ENCODE assay signal across 8 cellular contexts in genomic region chr14:22830329-22831010, GRCh38. TPM values are rescaled to one million over a fixed set of nuclear protein-coding genes. Genes with fewer than 3 reads are reported as not detected.
A peak's percentile ranks its signal among the peaks of the same experiment; 100 is the strongest.
DNase-seq lines count a peak whose midpoint lies in the region; ATAC-seq lines count a peak whose summit lies in the region.

No MANE protein-coding gene starts in this region.

- H2BK15ac ChIP-seq in neuronal stem cell (ENCODE audit: low read length): no peak overlapping the region

- peaks cover 23 to 31% (median 27%) of the 10 kb centered on the region in 3 donors for H3K4me1 Mint-ChIP-seq in CD8-positive, alpha-beta memory T cell

- peaks cover 10% of the 10 kb centered on the region for H3K4me1 ChIP-seq in CD8-positive, alpha-beta memory T cell (ENCODE audit: insufficient read depth, low read length)
- H3K4me1 ChIP-seq in endocrine pancreas (ENCODE audit: control insufficient read depth, insufficient read depth, low read length) (peaks cover 3% of the 10 kb centered on the region), neuronal stem cell (ENCODE audit: control insufficient read depth in 2 of 2, insufficient read depth in 1 of 2, low read depth in 1 of 2, low read length in 2 of 2) (peaks cover 3 to 5% of the 10 kb centered on the region in 2 donors)

- no peak overlapping the region for H4K91ac ChIP-seq in neuronal stem cell (ENCODE audit: low read depth, low read length, poor library complexity)

- H2AK5ac ChIP-seq in neuronal stem cell (ENCODE audit: low read depth, low read length): no peak overlapping the region

- peak overlapping the region; percentile 96 for H3K9ac ChIP-seq in endocrine pancreas (ENCODE audit: control insufficient read depth, insufficient read depth, low read length)
- no peak overlapping the region for H3K9ac ChIP-seq in neuronal stem cell (ENCODE audit: low read depth, low read length, poor library complexity)

- no peak overlapping the region for H3K14ac ChIP-seq in neuronal stem cell (ENCODE audit: low read length)

- CTCF ChIA-PET in CD8-positive, alpha-beta memory T cell (lab: Charles Lee): interaction anchor here (0.9 to 8.2 kb wide), 4 partner anchors 11 to 260 kb away, joined by 3 to 66 read pairs (median 6); no protein-coding TSS in a partner anchor

- peaks cover 4 to 39% (median 11%) of the 10 kb centered on the region in 3 donors for H3K36me3 Mint-ChIP-seq in CD8-positive, alpha-beta memory T cell

- no peak for DNase-seq in CD8-positive, alpha-beta memory T cell
- DNase-seq in NCI-H82 treated with DMSO at 0.1 percent for 48 hours (lab: John Stamatoyannopoulos, UW; ENCODE audit: unreplicated experiment) (peak; percentile 22), neuronal stem cell (ENCODE audit: low spot score) (no peak), kidney glomerular epithelial cell (lab: John Stamatoyannopoulos, UW) (no peak), anterior cingulate cortex (lab: John Stamatoyannopoulos, UW) (no peak)

- POLR2A ChIA-PET in CD8-positive, alpha-beta memory T cell (lab: Charles Lee): interaction anchor here (0.6 to 1.6 kb wide), 5 partner anchors 9 to 229 kb away, joined by 3 to 5 read pairs (median 4); partner anchors contain the start of gene OXA1L

- H3K23ac ChIP-seq in neuronal stem cell (ENCODE audit: low read depth, low read length, poor library complexity): no peak overlapping the region

- H3K4me3 ChIP-seq in CD8-positive, alpha-beta memory T cell (ENCODE audit: low read length): peak overlapping the region; percentile 95
- H3K4me3 ChIP-seq in endocrine pancreas (ENCODE audit: control insufficient read depth, insufficient read depth, low read length): peak overlapping the region; percentile 15
- peak overlapping the region; percentile 89 to 95 for H3K4me3 ChIP-seq in neuronal stem cell (ENCODE audit: low read length in 2 of 2)

- H3K36me3 ChIP-seq in CD8-positive, alpha-beta memory T cell (ENCODE audit: insufficient read depth, low read length): peaks cover 13% of the 10 kb centered on the region
- H3K36me3 ChIP-seq in endocrine pancreas (ENCODE audit: control insufficient read depth, insufficient read depth, low read length): no peaks in the 10 kb centered on the region
- peaks cover 11 to 40% of the 10 kb centered on the region in 2 donors for H3K36me3 ChIP-seq in neuronal stem cell (replicated peaks in 1 of 2; ENCODE audit: control insufficient read depth in 2 of 2, insufficient read depth in 2 of 2, low read length in 2 of 2)

- no peak overlapping the region for H3K18ac ChIP-seq in neuronal stem cell (ENCODE audit: low read length)

- no CpG with 5 or more reads among the region's 6 CpGs for WGBS in neuronal stem cell (ENCODE audit: extremely low coverage in 2 of 2, insufficient read length in 2 of 2, insufficient replicate concordance in 1 of 2), 2 donors

- H4K8ac ChIP-seq in neuronal stem cell (ENCODE audit: low read depth, low read length): no peak overlapping the region

- H3K9me3 Mint-ChIP-seq in CD8-positive, alpha-beta memory T cell: no peaks in the 10 kb centered on the region

- peak overlapping the region; percentile 89 to 95 (median 91) for H3K4me3 Mint-ChIP-seq in CD8-positive, alpha-beta memory T cell

- ATAC-seq in HG03457 (IDR thresholded peaks at IDR 0.05; ENCODE audit: unreplicated experiment): no peak
- ATAC-seq in HG02938 (IDR thresholded peaks at IDR 0.05; ENCODE audit: unreplicated experiment): no peak

- H2BK12ac ChIP-seq in neuronal stem cell (ENCODE audit: low read length): no peak overlapping the region

- H3K27me3 Mint-ChIP-seq in CD8-positive, alpha-beta memory T cell: peaks cover 9% of the 10 kb centered on the region in 2 donors

- H3K4ac ChIP-seq in neuronal stem cell (ENCODE audit: low read length): no peak overlapping the region

- no peak overlapping the region for H2BK5ac ChIP-seq in neuronal stem cell (ENCODE audit: low read length)

- no peaks in the 10 kb centered on the region for H3K27me3 ChIP-seq in CD8-positive, alpha-beta memory T cell (ENCODE audit: insufficient read depth, low read length, poor library complexity, severe bottlenecking)
- H3K27me3 ChIP-seq in endocrine pancreas (ENCODE audit: control insufficient read depth, insufficient read depth, low read length) (peaks cover 4% of the 10 kb centered on the region), neuronal stem cell (ENCODE audit: control insufficient read depth in 3 of 3, insufficient read depth in 3 of 3, low read depth in 1 of 3, low read length in 3 of 3) (no peaks in the 10 kb centered on the region)

- H3K27ac ChIP-seq in CD8-positive, alpha-beta memory T cell (ENCODE audit: low read depth, low read length): peak overlapping the region; percentile 91
- no peak overlapping the region for H3K27ac ChIP-seq in neuronal stem cell (replicated peaks; ENCODE audit: low read length)

- no peaks in the 10 kb centered on the region for H3K9me3 ChIP-seq in CD8-positive, alpha-beta memory T cell (ENCODE audit: low read length)
- no peaks in the 10 kb centered on the region for H3K9me3 ChIP-seq in endocrine pancreas (ENCODE audit: control insufficient read depth, low read length)
- no peaks in the 10 kb centered on the region for H3K9me3 ChIP-seq in neuronal stem cell (replicated peaks in 1 of 2; ENCODE audit: control insufficient read depth in 2 of 2, insufficient read depth in 1 of 2, low read depth in 1 of 2, low read length in 2 of 2)

- H3K79me1 ChIP-seq in neuronal stem cell (ENCODE audit: low read depth, low read length): peaks cover 3% of the 10 kb centered on the region

- peak overlapping the region; percentile 86 to 98 (median 95) for H3K27ac Mint-ChIP-seq in CD8-positive, alpha-beta memory T cell

- peak overlapping the region; percentile 97 for H2AFZ ChIP-seq in neuronal stem cell (ENCODE audit: low read length)

- peak overlapping the region; percentile 83 for H3K4me2 ChIP-seq in neuronal stem cell (ENCODE audit: insufficient read depth, low read length, poor library complexity, severe bottlenecking)

- H2BK120ac ChIP-seq in neuronal stem cell (ENCODE audit: low read depth, low read length): no peak overlapping the region

RNA-seq across cellular contexts. Expression of gene MRPL52, which starts 0.8 kb away (rescaled TPM):
- 100 to 1,000 TPM; 181 to 185 TPM for total RNA-seq in CD8-positive, alpha-beta memory T cell
- polyA plus RNA-seq in CD8-positive, alpha-beta memory T cell: 139 TPM
- 193 TPM for polyA plus RNA-seq in neuronal stem cell (2013, experiment 1 of 2)
- 197 TPM for polyA plus RNA-seq in neuronal stem cell (2013, experiment 2 of 2)

RNA-seq across cellular contexts. Expression of gene MMP14, which starts 5.9 kb away (rescaled TPM):
- 1 to 10 TPM; 1.4 to 1.7 TPM for total RNA-seq in CD8-positive, alpha-beta memory T cell
- polyA plus RNA-seq in CD8-positive, alpha-beta memory T cell: not detected
- polyA plus RNA-seq in neuronal stem cell (2013, experiment 1 of 2): 34.0 TPM
- polyA plus RNA-seq in neuronal stem cell (2013, experiment 2 of 2): 34.3 TPM

RNA-seq across cellular contexts. Expression of gene SLC7A7, which starts 15.2 kb away (rescaled TPM):
- total RNA-seq in CD8-positive, alpha-beta memory T cell: under 1 TPM; 0.70 to 0.75 TPM
- not detected for polyA plus RNA-seq in CD8-positive, alpha-beta memory T cell
- polyA plus RNA-seq in neuronal stem cell (2013, experiment 1 of 2): 0.60 TPM
- polyA plus RNA-seq in neuronal stem cell (2013, experiment 2 of 2): 0.48 TPM

RNA-seq across cellular contexts. Expression of gene LRP10, which starts 41.1 kb away (rescaled TPM):
- 10 to 100 TPM; 33.4 to 38.1 TPM for total RNA-seq in CD8-positive, alpha-beta memory T cell
- polyA plus RNA-seq in CD8-positive, alpha-beta memory T cell: 105 TPM
- 4.7 TPM for polyA plus RNA-seq in neuronal stem cell (2013, experiment 1 of 2)
- polyA plus RNA-seq in neuronal stem cell (2013, experiment 2 of 2): 4.6 TPM

RNA-seq across cellular contexts. Expression of gene REM2, which starts 52.6 kb away (rescaled TPM):
- total RNA-seq in CD8-positive, alpha-beta memory T cell: under 1 TPM; 0.33 TPM
- polyA plus RNA-seq in CD8-positive, alpha-beta memory T cell: 1.0 TPM
- 1.8 TPM for polyA plus RNA-seq in neuronal stem cell (2013, experiment 1 of 2)
- polyA plus RNA-seq in neuronal stem cell (2013, experiment 2 of 2): 1.8 TPM

Comparison
In these comparisons a context has a peak if more than half of its experiments do, and no peak if none do; other contexts are left out.
1. H3K4me3 ChIP-seq: peak in every context shown above with its lines; median percentile 95 in CD8-positive, alpha-beta memory T cell; 92 in neuronal stem cell; 15 in endocrine pancreas.